In the genomic region with DNA sequence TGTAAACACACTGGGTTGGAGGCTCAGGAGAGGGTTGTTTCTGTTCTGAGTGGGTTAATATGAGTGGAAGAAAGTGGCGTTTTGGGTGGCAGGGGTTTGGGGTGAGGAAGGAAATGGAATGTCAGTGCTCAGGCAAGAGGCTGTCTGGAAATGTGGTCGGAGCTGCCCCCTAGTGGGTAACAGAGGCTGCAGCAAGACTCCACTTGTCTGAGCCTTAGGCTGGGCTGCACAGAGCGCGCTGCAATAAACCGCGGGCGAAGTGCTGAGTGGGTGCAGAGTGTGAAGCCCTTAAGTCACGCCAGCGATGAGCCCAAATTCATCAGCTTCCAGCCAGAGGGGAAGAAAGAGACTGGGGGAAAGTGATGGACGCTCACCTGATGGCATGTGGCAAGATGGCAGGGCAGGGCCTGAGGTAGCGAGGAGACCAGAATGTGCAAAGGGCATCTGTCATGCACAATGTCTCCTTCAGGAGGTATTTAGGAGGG, we compare ENCODE assay signal across 8 cellular contexts. TPM values are rescaled to one million over a fixed set of nuclear protein-coding genes. Genes with fewer than 3 reads are reported as not detected.
A peak's percentile ranks its signal among the peaks of the same experiment; 100 is the strongest.
DNase-seq lines count a peak whose midpoint lies in the region; ATAC-seq and TF ChIP-seq lines count a peak whose summit lies in the region.

No MANE protein-coding gene starts in this region.

- no peak overlapping the region for H3K27ac Mint-ChIP-seq in activated naive CD4-positive, alpha-beta T cell treated with anti-CD3 and anti-CD28 coated beads, Interleukin-2, amount 10 ng/mL, durations not matched to agents 7 days and 5 days
- H3K27ac Mint-ChIP-seq in type B pancreatic cell = no peak overlapping the region

- intact Hi-C loops in posterior vena cava (cut with DNase I) = loop anchor here in 1 of 2 donors (5.0 kb wide), 1 partner anchor 139 kb away; no protein-coding TSS in a partner anchor

- no peaks in the 10 kb centered on the region for H3K9me3 ChIP-seq in MM.1S (replicated peaks; ENCODE audit: insufficient read depth, low read length)
- no peaks in the 10 kb centered on the region for H3K9me3 ChIP-seq in SK-N-MC (ENCODE audit: low read depth, low read length)

- CTCF ChIA-PET in activated naive CD4-positive, alpha-beta T cell treated with anti-CD3 and anti-CD28 coated beads, Interleukin-2, amount 10 ng/mL, durations not matched to agents 7 days and 5 days (lab: Charles Lee) = interaction anchor here (0.6 to 3.1 kb wide), 6 partner anchors 15 to 158 kb away, joined by 3 to 18 read pairs (median 4); no protein-coding TSS in a partner anchor

- peak overlapping the region; percentile 29 for H3K4me3 Mint-ChIP-seq in activated naive CD4-positive, alpha-beta T cell treated with anti-CD3 and anti-CD28 coated beads, Interleukin-2, amount 10 ng/mL, durations not matched to agents 7 days and 5 days
- H3K4me3 Mint-ChIP-seq in type B pancreatic cell = peak overlapping the region; percentile 35

- H3K27me3 ChIP-seq in MM.1S (replicated peaks; ENCODE audit: insufficient read depth, low read length) = no peaks in the 10 kb centered on the region

- H3K9ac ChIP-seq in MM.1S (ENCODE audit: low read length) = peak overlapping the region; percentile 34; the same call in 1 of the 2 replicates
- no peak overlapping the region for H3K9ac ChIP-seq in SK-N-MC (ENCODE audit: insufficient read length)

- no peaks in the 10 kb centered on the region for H3K36me3 Mint-ChIP-seq in activated naive CD4-positive, alpha-beta T cell treated with anti-CD3 and anti-CD28 coated beads, Interleukin-2, amount 10 ng/mL, durations not matched to agents 7 days and 5 days
- H3K36me3 Mint-ChIP-seq in type B pancreatic cell = no peaks in the 10 kb centered on the region

- H3K9me3 Mint-ChIP-seq in activated naive CD4-positive, alpha-beta T cell treated with anti-CD3 and anti-CD28 coated beads, Interleukin-2, amount 10 ng/mL, durations not matched to agents 7 days and 5 days = no peaks in the 10 kb centered on the region
- H3K9me3 Mint-ChIP-seq in type B pancreatic cell = no peaks in the 10 kb centered on the region

- ATAC-seq in GM21717 (IDR thresholded peaks at IDR 0.05; ENCODE audit: unreplicated experiment) = peak; percentile 75

- peak overlapping the region; percentile 76; the same call in 1 of the 2 replicates for H2AFZ ChIP-seq in MM.1S (ENCODE audit: low read length)

- no peaks in the 10 kb centered on the region for H3K4me1 ChIP-seq in MM.1S (ENCODE audit: low read length)

- peaks cover 6% of the 10 kb centered on the region for H3K4me1 Mint-ChIP-seq in activated naive CD4-positive, alpha-beta T cell treated with anti-CD3 and anti-CD28 coated beads, Interleukin-2, amount 10 ng/mL, durations not matched to agents 7 days and 5 days
- peaks cover 6% of the 10 kb centered on the region for H3K4me1 Mint-ChIP-seq in type B pancreatic cell (ENCODE audit: unreplicated experiment)

- no peaks in the 10 kb centered on the region for H4K20me1 ChIP-seq in MM.1S (ENCODE audit: insufficient read depth, low read length)

- H3K27ac ChIP-seq in MM.1S (ENCODE audit: low read length) (no peak overlapping the region), SK-N-MC (no peak overlapping the region)

- no peaks in the 10 kb centered on the region for H3K79me2 ChIP-seq in MM.1S (ENCODE audit: low read length)

- DNase-seq in DMS 273 (lab: John Stamatoyannopoulos, UW; ENCODE audit: unreplicated experiment) = peak; percentile 82
- peak; percentile 62 for DNase-seq in MM.1S
- peak; percentile 32 for DNase-seq in SK-N-MC (ENCODE audit: low read depth, low spot score)
- DNase-seq in activated naive CD4-positive, alpha-beta T cell treated with anti-CD3 and anti-CD28 coated beads, Interleukin-2, amount 10 ng/mL, durations not matched to agents 7 days and 5 days = peak; percentile 83
- DNase-seq in glomerular visceral epithelial cell (ENCODE audit: extremely low spot score) = peak; percentile 77
- DNase-seq in posterior vena cava (ENCODE audit: low spot score) = peak; percentile 89
- no peak for DNase-seq in type B pancreatic cell (ENCODE audit: extremely low spot score, unreplicated experiment)

- H3K9me2 ChIP-seq in MM.1S (replicated peaks; ENCODE audit: insufficient read depth, low read length) = no peaks in the 10 kb centered on the region

- H3K4me3 ChIP-seq in MM.1S (ENCODE audit: low read length) (peak overlapping the region; percentile 54), SK-N-MC (peak overlapping the region; percentile 34)

- no peaks in the 10 kb centered on the region for H3K36me3 ChIP-seq in MM.1S (replicated peaks; ENCODE audit: insufficient read depth, low read length)
- H3K36me3 ChIP-seq in SK-N-MC (ENCODE audit: insufficient read depth, low read length) = no peaks in the 10 kb centered on the region

- peak; percentile 67 for TF ChIP-seq CTCF in MM.1S (IDR thresholded peaks at IDR 0.05; ENCODE audit: low read length)
- TF ChIP-seq CTCF in type B pancreatic cell (conservative IDR thresholded peaks at IDR 0.05) = peak; percentile 92

- H3K27me3 Mint-ChIP-seq in activated naive CD4-positive, alpha-beta T cell treated with anti-CD3 and anti-CD28 coated beads, Interleukin-2, amount 10 ng/mL, durations not matched to agents 7 days and 5 days = peaks cover 72% of the 10 kb centered on the region
- peaks cover 60% of the 10 kb centered on the region for H3K27me3 Mint-ChIP-seq in type B pancreatic cell

- H3F3A ChIP-seq in MM.1S (ENCODE audit: insufficient read depth, low read length) = no peaks in the 10 kb centered on the region

- H3K4me2 ChIP-seq in MM.1S (ENCODE audit: low read depth, low read length) = peak overlapping the region; percentile 68; the same call in 1 of the 2 replicates

RNA-seq across cellular contexts. Expression of a gene that starts 12.3 kb away (rescaled TPM):
- not detected for total RNA-seq in posterior vena cava
- total RNA-seq in type B pancreatic cell (ENCODE audit: low replicate concordance) = 0.12 TPM in 1 of 2 replicates, not detected in the other

RNA-seq across cellular contexts. Expression of a gene that starts 51.1 kb away (rescaled TPM):
- total RNA-seq in posterior vena cava = 10 to 100 TPM; 29.4 to 35.6 TPM
- 60.5 and 92.6 TPM in 2 replicates for total RNA-seq in type B pancreatic cell (ENCODE audit: low replicate concordance)
